ENCODE assay signal across 14 cellular contexts in genomic region chr3:147653309-147653923, GRCh38.
DNase-seq lines count a peak whose midpoint lies in the region; ATAC-seq and TF ChIP-seq lines count a peak whose summit lies in the region.
"Had no signal": no experiment of that assay in that cellular context is flagged by ENCODE, and none has a peak within 500 bp of the region (broad histone marks: within the 10 kb centered on the region; RNA-seq: fewer than 3 reads in every experiment).

No MANE protein-coding gene starts in this region.

- H3K9ac ChIP-seq in Loucy (ENCODE audit: low read depth, low read length, poor library complexity, severe bottlenecking) (peak overlapping the region; percentile 24), SK-N-SH (no peak overlapping the region)

- H2AFZ ChIP-seq in Loucy (ENCODE audit: low read length): peak overlapping the region; percentile 53; the same call in 1 of the 2 replicates
- no peak overlapping the region for H2AFZ ChIP-seq in SK-N-SH (ENCODE audit: low read depth)

- TF ChIP-seq EP300 in sigmoid colon (IDR thresholded peaks at IDR 0.05) (no peak), SK-N-SH (IDR thresholded peaks at IDR 0.05; ENCODE audit: borderline replicate concordance in 1 of 2, low read depth in 1 of 2, low read length in 1 of 2) (no peak)

- TF ChIP-seq RAD21 in SK-N-SH (IDR thresholded peaks at IDR 0.05; ENCODE audit: low read length): no peak

- H3K79me2 ChIP-seq in Loucy (ENCODE audit: insufficient read depth, low read length): no peaks in the 10 kb centered on the region
- no peaks in the 10 kb centered on the region for H3K79me2 ChIP-seq in SK-N-SH (ENCODE audit: insufficient read depth)

- H4K20me1 ChIP-seq in Loucy (ENCODE audit: insufficient read depth, low read length, poor library complexity, severe bottlenecking) (no peaks in the 10 kb centered on the region), SK-N-SH (ENCODE audit: insufficient read depth) (no peaks in the 10 kb centered on the region)

- H3K4me2 ChIP-seq in Loucy (ENCODE audit: low read depth, low read length, poor library complexity, severe bottlenecking) (peak overlapping the region; percentile 28), SK-N-SH (no peak overlapping the region)

- H3K4me1 ChIP-seq in cardiac muscle cell (ENCODE audit: low read depth) (peaks cover 52% of the 10 kb centered on the region), right atrium auricular region (peaks cover 0 to 38% of the 10 kb centered on the region in 2 donors), Loucy (ENCODE audit: insufficient read depth, low read length, poor library complexity, severe bottlenecking) (peaks cover 71% of the 10 kb centered on the region), sigmoid colon (peaks cover 0 to 60% (median 25%) of the 10 kb centered on the region in 4 donors), SK-N-SH (ENCODE audit: control insufficient read depth in 1 of 2, insufficient read depth in 2 of 2, low read depth in 1 of 2, low read length in 1 of 2) (peaks cover 0 to 3% of the 10 kb centered on the region in 2 experiments; a peak in 1 of 4 replicates), vagina (no peaks in the 10 kb centered on the region)

- POLR2A ChIA-PET in SK-N-SH (lab: Yijun Ruan, JAX): no interaction called here

- no peak overlapping the region for H3K4me3 ChIP-seq in cardiac muscle cell
- no peak overlapping the region for H3K4me3 ChIP-seq in right atrium auricular region
- no peak overlapping the region for H3K4me3 ChIP-seq in Loucy (ENCODE audit: low read length, poor library complexity, severe bottlenecking)
- H3K4me3 ChIP-seq in brain microvascular endothelial cell (ENCODE audit: low read depth, low read length): no peak overlapping the region
- H3K4me3 ChIP-seq in sigmoid colon: no peak overlapping the region
- H3K4me3 ChIP-seq in SK-N-SH (ENCODE audit: low read depth in 2 of 2, low read length in 1 of 2): no peak overlapping the region
- no peak overlapping the region for H3K4me3 ChIP-seq in vagina

- no peaks in the 10 kb centered on the region for H3K9me3 ChIP-seq in cardiac muscle cell (ENCODE audit: low read depth)
- H3K9me3 ChIP-seq in right atrium auricular region: no peaks in the 10 kb centered on the region
- H3K9me3 ChIP-seq in Loucy (ENCODE audit: insufficient read depth, low read depth, low read length): peaks cover 5% of the 10 kb centered on the region; the same call in 1 of the 2 replicates
- no peaks in the 10 kb centered on the region for H3K9me3 ChIP-seq in sigmoid colon
- no peaks in the 10 kb centered on the region for H3K9me3 ChIP-seq in SK-N-SH
- H3K9me3 ChIP-seq in vagina: no peaks in the 10 kb centered on the region

- WGBS in sigmoid colon, 2 donors: 79 to 87% methylated on average over 1 of the region's 1 CpG
- WGBS in SK-N-SH (ENCODE audit: low lambda C conversion rate): 50% methylated on average over 1 of the region's 1 CpG

- no peak for DNase-seq in cardiac muscle cell (ENCODE audit: low read depth in 1 of 2, low spot score in 1 of 2)
- DNase-seq in right atrium auricular region (ENCODE audit: low spot score): no peak
- peak; percentile 2 for DNase-seq in brain microvascular endothelial cell
- DNase-seq in sigmoid colon: no peak
- DNase-seq in SK-N-SH: no peak
- DNase-seq in vagina (ENCODE audit: extremely low spot score in 2 of 2): no peak
- DNase-seq: C1 segment of cervical spinal cord, DMS 273 treated with DMSO at 0.1 percent for 48 hours, NCI-H1092 treated with DMSO at 0.1 percent for 48 hours, NCI-H1694, NCI-H345 had no signal

- H3K36me3 ChIP-seq in cardiac muscle cell: no peaks in the 10 kb centered on the region
- H3K36me3 ChIP-seq in right atrium auricular region: no peaks in the 10 kb centered on the region
- no peaks in the 10 kb centered on the region for H3K36me3 ChIP-seq in Loucy (ENCODE audit: insufficient read depth, low read length)
- H3K36me3 ChIP-seq in brain microvascular endothelial cell (replicated peaks): no peaks in the 10 kb centered on the region
- H3K36me3 ChIP-seq in sigmoid colon: no peaks in the 10 kb centered on the region
- no peaks in the 10 kb centered on the region for H3K36me3 ChIP-seq in SK-N-SH (replicated peaks in 1 of 2; ENCODE audit: control insufficient read depth in 1 of 2, insufficient read depth in 2 of 2, low read length in 1 of 2)
- no peaks in the 10 kb centered on the region for H3K36me3 ChIP-seq in vagina

- no peak for ATAC-seq in HG03159 (IDR thresholded peaks at IDR 0.05; ENCODE audit: unreplicated experiment)
- ATAC-seq: PC-3 had no signal

- H3K9me2 ChIP-seq in Loucy (replicated peaks; ENCODE audit: low read depth, low read length) (no peaks in the 10 kb centered on the region), SK-N-SH (no peaks in the 10 kb centered on the region)

- TF ChIP-seq POLR2A in sigmoid colon (IDR thresholded peaks at IDR 0.05) (no peak), vagina (IDR thresholded peaks at IDR 0.05) (no peak)

- H3K27ac ChIP-seq in cardiac muscle cell: peak overlapping the region; percentile 42
- peak overlapping the region in 1 of 2 donors; percentile 62 for H3K27ac ChIP-seq in right atrium auricular region
- no peak overlapping the region for H3K27ac ChIP-seq in brain microvascular endothelial cell
- H3K27ac ChIP-seq in sigmoid colon: peak overlapping the region; percentile 24 to 49 (median 30)
- no peak overlapping the region for H3K27ac ChIP-seq in SK-N-SH (ENCODE audit: low read depth in 2 of 2, low read length in 1 of 2)
- no peak overlapping the region for H3K27ac ChIP-seq in vagina

- intact Hi-C loops in sigmoid colon (cut with DNase I): no loop called here
- intact Hi-C loops in vagina (cut with DNase I): no loop called here

- H3F3A ChIP-seq in Loucy (ENCODE audit: low read depth) (peaks cover 4% of the 10 kb centered on the region; the same call in 1 of the 2 replicates), SK-N-SH (replicated peaks; ENCODE audit: insufficient read depth) (no peaks in the 10 kb centered on the region)

- CTCF ChIA-PET in SK-N-SH (lab: Yijun Ruan, JAX): no interaction called here

- in situ Hi-C loops in brain microvascular endothelial cell (cut with HindIII; ENCODE audit: low pct_ligation_motif_present, low sequenced_read_pairs): no loop called here

- TF ChIP-seq CTCF in cardiac muscle cell (IDR thresholded peaks at IDR 0.05; ENCODE audit: low read depth, low read length): no peak
- TF ChIP-seq CTCF in right atrium auricular region (IDR thresholded peaks at IDR 0.05): no peak
- no peak for TF ChIP-seq CTCF in Loucy (conservative IDR thresholded peaks at IDR 0.05; ENCODE audit: low read length)
- no peak for TF ChIP-seq CTCF in brain microvascular endothelial cell (IDR thresholded peaks at IDR 0.05; ENCODE audit: low read depth, low read length, missing control alignments)
- no peak for TF ChIP-seq CTCF in sigmoid colon (IDR thresholded peaks at IDR 0.05)
- TF ChIP-seq CTCF in SK-N-SH (IDR thresholded peaks at IDR 0.05): no peak
- TF ChIP-seq CTCF in vagina (IDR thresholded peaks at IDR 0.05): no peak

- H3K27me3 ChIP-seq in cardiac muscle cell: no peaks in the 10 kb centered on the region
- H3K27me3 ChIP-seq in right atrium auricular region: no peaks in the 10 kb centered on the region
- no peaks in the 10 kb centered on the region for H3K27me3 ChIP-seq in Loucy (ENCODE audit: insufficient read depth, low read length, poor library complexity, severe bottlenecking)
- H3K27me3 ChIP-seq in brain microvascular endothelial cell (replicated peaks): no peaks in the 10 kb centered on the region
- H3K27me3 ChIP-seq in sigmoid colon: no peaks in the 10 kb centered on the region
- H3K27me3 ChIP-seq in SK-N-SH (ENCODE audit: insufficient read depth): no peaks in the 10 kb centered on the region
- no peaks in the 10 kb centered on the region for H3K27me3 ChIP-seq in vagina

TF ChIP-seq in SK-N-SH, 30 proteins besides CTCF, POLR2A, EP300 and RAD21 (continues in another document):
- TF ChIP-seq TEAD4 (IDR thresholded peaks at IDR 0.05; ENCODE audit: borderline replicate concordance, insufficient read depth) (no peak), JUND (IDR thresholded peaks at IDR 0.05) (no peak), ZBTB33 (IDR thresholded peaks at IDR 0.05; ENCODE audit: borderline replicate concordance, low read depth) (no peak), PBX3 (IDR thresholded peaks at IDR 0.05) (no peak), MXI1 (IDR thresholded peaks at IDR 0.05; ENCODE audit: low read depth, low read length) (no peak), GABPA (IDR thresholded peaks at IDR 0.05; ENCODE audit: low read depth) (no peak), POLR2AphosphoS5 (IDR thresholded peaks at IDR 0.05; ENCODE audit: low read depth, low read length) (no peak), NFIC (IDR thresholded peaks at IDR 0.05; ENCODE audit: borderline replicate concordance) (no peak), RCOR1 (IDR thresholded peaks at IDR 0.05; ENCODE audit: low read length) (no peak)

Comparison
In these comparisons a context has a peak if more than half of its experiments do, and no peak if none do; other contexts are left out.
1. H3K27ac ChIP-seq: peak in cardiac muscle cell (single experiment) and sigmoid colon (4 of 4); none in brain microvascular endothelial cell (single experiment), SK-N-SH (0 of 2) and vagina (single experiment).